In genomic region chr17:65123757-65124675, GRCh38 we compare ENCODE assay signal across 8 cellular contexts. TPM values are rescaled to one million over a fixed set of nuclear protein-coding genes. Genes with fewer than 3 reads are reported as not detected.
DNase-seq lines count a peak whose midpoint lies in the region; ATAC-seq and TF ChIP-seq lines count a peak whose summit lies in the region.

No MANE protein-coding gene starts in this region.

- intact Hi-C loops in Right ventricle myocardium superior (cut with DNase I) (no loop called here), ascending aorta (cut with DNase I) (loop anchor here (2.0 kb wide), 2 partner anchors 13 to 17 kb away; partner anchors contain the start of gene RGS9), lower lobe of right lung (cut with DNase I) (no loop called here), upper lobe of right lung (cut with DNase I) (no loop called here), lower leg skin (cut with DNase I; ENCODE audit: low total_unique reads) (no loop called here)

- H3K4me3 ChIP-seq in cardiac muscle cell, result no peak overlapping the region
- peak overlapping the region; percentile 69 to 70 for H3K4me3 ChIP-seq in ascending aorta
- peak overlapping the region; percentile 67 for H3K4me3 ChIP-seq in lower lobe of right lung
- peak overlapping the region; percentile 65 for H3K4me3 ChIP-seq in upper lobe of right lung
- H3K4me3 ChIP-seq in lower leg skin (ENCODE audit: low read depth, poor library complexity, severe bottlenecking), result no peak overlapping the region

- peak overlapping the region; percentile 94 for H3K27ac ChIP-seq in cardiac muscle cell
- H3K27ac ChIP-seq in ascending aorta, result peak overlapping the region; percentile 86 to 89
- peak overlapping the region; percentile 92 for H3K27ac ChIP-seq in lower lobe of right lung
- peak overlapping the region; percentile 94 for H3K27ac ChIP-seq in upper lobe of right lung

- H3K27me3 ChIP-seq in cardiac muscle cell (peaks cover 5% of the 10 kb centered on the region), ascending aorta (no peaks in the 10 kb centered on the region), lower lobe of right lung (ENCODE audit: low read depth) (no peaks in the 10 kb centered on the region), upper lobe of right lung (no peaks in the 10 kb centered on the region)

- DNase-seq in cardiac muscle cell (ENCODE audit: low read depth in 1 of 2, low spot score in 1 of 2) (peak in 1 of 2 donors; percentile 48), Right ventricle myocardium superior (no peak), ascending aorta (ENCODE audit: low spot score in 2 of 2) (no peak), lower lobe of right lung (no peak), upper lobe of right lung (no peak), lower leg skin (ENCODE audit: low spot score in 2 of 2) (no peak), putamen (ENCODE audit: low spot score) (no peak)

- ATAC-seq in Right ventricle myocardium superior (ENCODE audit: poor library complexity) (no peak), lower lobe of right lung (no peak), upper lobe of right lung (no peak), HG03469 (IDR thresholded peaks at IDR 0.05; ENCODE audit: unreplicated experiment) (no peak)

- 58 to 67% methylated on average over 9 of the region's 9 CpGs for WGBS in lower leg skin, 2 donors

- no peak for TF ChIP-seq POLR2A in lower leg skin (IDR thresholded peaks at IDR 0.05)

- H3K36me3 ChIP-seq in cardiac muscle cell, result no peaks in the 10 kb centered on the region
- H3K36me3 ChIP-seq in ascending aorta, result no peaks in the 10 kb centered on the region
- no peaks in the 10 kb centered on the region for H3K36me3 ChIP-seq in lower lobe of right lung
- no peaks in the 10 kb centered on the region for H3K36me3 ChIP-seq in upper lobe of right lung

- H3K4me1 ChIP-seq in cardiac muscle cell (ENCODE audit: low read depth) (no peaks in the 10 kb centered on the region), ascending aorta (peaks cover 0 to 6% of the 10 kb centered on the region in 2 donors), lower lobe of right lung (peaks cover 15% of the 10 kb centered on the region), upper lobe of right lung (peaks cover 14% of the 10 kb centered on the region)

- no peaks in the 10 kb centered on the region for H3K9me3 ChIP-seq in cardiac muscle cell (ENCODE audit: low read depth)
- no peaks in the 10 kb centered on the region for H3K9me3 ChIP-seq in ascending aorta
- H3K9me3 ChIP-seq in lower lobe of right lung, result no peaks in the 10 kb centered on the region
- H3K9me3 ChIP-seq in upper lobe of right lung, result no peaks in the 10 kb centered on the region

- TF ChIP-seq CTCF in cardiac muscle cell (IDR thresholded peaks at IDR 0.05; ENCODE audit: low read depth, low read length) (no peak), ascending aorta (IDR thresholded peaks at IDR 0.05) (no peak), lower lobe of right lung (IDR thresholded peaks at IDR 0.05) (no peak), upper lobe of right lung (IDR thresholded peaks at IDR 0.05) (no peak), lower leg skin (IDR thresholded peaks at IDR 0.05) (no peak)

RNA-seq across cellular contexts. Expression of gene RGS9, which starts 13.2 kb away (rescaled TPM):
- total RNA-seq in cardiac muscle cell, result 4.1 and 4.7 TPM in 2 replicates
- polyA plus RNA-seq in cardiac muscle cell, result 5.5 and 8.5 TPM in 2 replicates
- total RNA-seq in Right ventricle myocardium superior, result 2.4 TPM
- 0.21 TPM for total RNA-seq in ascending aorta
- total RNA-seq in lower lobe of right lung, result 7.9 TPM
- 8.7 TPM for total RNA-seq in upper lobe of right lung
- total RNA-seq in lower leg skin, result 1 to 10 TPM; 1.4 to 8.9 (median 4.6) TPM

Comparison
In these comparisons a context has a peak if more than half of its experiments do, and no peak if none do; other contexts are left out.
1. H3K4me3 ChIP-seq: peak in ascending aorta (2 of 2), lower lobe of right lung (single experiment) and upper lobe of right lung (single experiment); none in cardiac muscle cell (single experiment) and lower leg skin (single experiment).
2. Peak in every context shown above with its lines, with median percentiles within 50 percentile points of each other: H3K27ac ChIP-seq.